ENCODE assay signal across 24 cellular contexts in the genomic region with DNA sequence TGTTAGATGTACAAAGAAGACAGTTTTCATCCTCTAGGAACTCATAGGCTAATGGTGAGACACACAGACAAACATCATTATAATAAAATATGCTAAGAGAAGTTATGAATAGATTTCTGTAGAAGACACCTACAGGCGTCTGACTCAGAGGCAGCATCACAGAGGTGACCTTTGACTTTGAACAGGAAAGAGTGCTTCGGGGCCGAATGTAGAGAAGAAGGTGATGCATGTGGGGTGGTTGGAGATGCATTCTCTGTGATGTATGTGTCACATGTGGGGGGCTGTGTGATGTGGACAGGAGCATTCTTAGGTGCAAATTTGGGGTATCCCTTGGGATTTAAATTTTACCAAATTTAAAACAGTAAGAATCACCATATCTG. TPM values are rescaled to one million over a fixed set of nuclear protein-coding genes. Genes with fewer than 3 reads are reported as not detected.
DNase-seq lines count a peak whose midpoint lies in the region; ATAC-seq, FAIRE-seq and TF ChIP-seq lines count a peak whose summit lies in the region.
"Had no signal": no experiment of that assay in that cellular context is flagged by ENCODE, and none has a peak within 500 bp of the region (broad histone marks: within the 10 kb centered on the region; RNA-seq: fewer than 3 reads in every experiment).

No MANE protein-coding gene starts in this region.

- in situ Hi-C loops in gastrocnemius medialis (cut with MboI; ENCODE audit: low sequenced_read_pairs in 4 of 4) = no loop called here

- H3K27me3 ChIP-seq in H9 (ENCODE audit: insufficient read depth, low read length) (no peaks in the 10 kb centered on the region; the same call in 1 of the 2 replicates), bronchial epithelial cell (ENCODE audit: control insufficient read depth, insufficient read depth, low read length) (no peaks in the 10 kb centered on the region), gastrocnemius medialis (peaks cover 0 to 9% (median 6%) of the 10 kb centered on the region in 3 donors)
- H3K27me3 ChIP-seq: uterus had no signal

- no peak overlapping the region for H2BK20ac ChIP-seq in H9 (ENCODE audit: low read depth, low read length, poor library complexity, severe bottlenecking)

- TF ChIP-seq POLR2A in gastrocnemius medialis (IDR thresholded peaks at IDR 0.05) = no peak

- no peak overlapping the region for H4K91ac ChIP-seq in H9 (ENCODE audit: insufficient read length, low read depth, low read length)

- H2AK5ac ChIP-seq in H9 (ENCODE audit: insufficient read length, low read length) = no peak overlapping the region

- FAIRE-seq in bronchial epithelial cell (lab: Jason Lieb, UNC) = no peak
- FAIRE-seq: keratinocyte had no signal

- no peak for ATAC-seq in gastrocnemius medialis
- ATAC-seq: natural killer cell had no signal

- no peak overlapping the region for H3K23ac ChIP-seq in H9 (ENCODE audit: insufficient read length, low read depth, low read length)

- peaks cover 13% of the 10 kb centered on the region for H3K23me2 ChIP-seq in H9 (ENCODE audit: insufficient read length, low read depth, low read length, poor library complexity, severe bottlenecking)

- peak; percentile 27 to 43 for DNase-seq in activated T-cell treated with anti-CD3 and anti-CD28 coated beads, Interleukin-2, amount 50 U/mL, for 48 hours
- DNase-seq in activated T-cell treated with anti-CD3 and anti-CD28 coated beads for 4 hours (no peak), H9 (no peak), bronchial epithelial cell (ENCODE audit: low read depth) (peak; percentile 33), gastrocnemius medialis (no peak), NCI-H510A treated with DMSO at 0.1 percent for 48 hours (lab: John Stamatoyannopoulos, UW) (no peak)
- peak; percentile 2 for DNase-seq in stimulated activated CD8-positive, alpha-beta memory T cell treated with anti-CD3 and anti-CD28 coated beads, Interleukin-4, amount 100 ng/mL, for 24 hours (ENCODE audit: low read depth)
- DNase-seq: C1 segment of cervical spinal cord, Calu3, midbrain, natural killer cell, NCI-H1092, NCI-H187 treated with DMSO at 0.1 percent for 48 hours, NCI-H526 treated with DMSO at 0.1 percent for 48 hours, retina, uterus had no signal

- no peak overlapping the region for H3K18ac ChIP-seq in H9 (ENCODE audit: insufficient read length, low read depth, low read length)

- WGBS in H9 (ENCODE audit: extremely low coverage, insufficient read length, low lambda C conversion rate) = no CpG with 5 or more reads among the region's 3 CpGs

- H3K9ac ChIP-seq in H9 (ENCODE audit: extremely low read depth, insufficient read length, low read length) = no peak overlapping the region

- H3K27ac ChIP-seq in H9 (ENCODE audit: insufficient read length, low read depth, low read length) = no peak overlapping the region
- no peak overlapping the region for H3K27ac ChIP-seq in gastrocnemius medialis
- H3K27ac ChIP-seq: uterus had no signal

- no peak overlapping the region for H2BK15ac ChIP-seq in H9 (ENCODE audit: low read depth, low read length)

- peak overlapping the region in 1 of 2 experiments; percentile 85; a peak in 2 of 5 replicates for H3K4me3 Mint-ChIP-seq in H9
- H3K4me3 Mint-ChIP-seq: natural killer cell had no signal

- peaks cover 56 to 76% of the 10 kb centered on the region in 2 experiments for H3K4me1 Mint-ChIP-seq in H9

- H3K36me3 Mint-ChIP-seq in H9 (ENCODE audit: insufficient read depth in 1 of 3, low read depth in 3 of 3) = peaks cover 6 to 15% (median 7%) of the 10 kb centered on the region in 3 experiments; a peak in 6 of 7 replicates
- H3K36me3 Mint-ChIP-seq: activated naive CD4-positive, alpha-beta T cell treated with anti-CD3 and anti-CD28 coated beads, Interleukin-2, amount 50 U/mL, for 72 hours; natural killer cell had no signal

- H3K4me2 ChIP-seq in H9 (ENCODE audit: insufficient read depth, insufficient read length, low read length) = no peak overlapping the region

- H4K20me1 ChIP-seq in H9 (ENCODE audit: control insufficient read depth, insufficient read depth, insufficient read length) = no peaks in the 10 kb centered on the region

- no peak overlapping the region for H2BK12ac ChIP-seq in H9 (ENCODE audit: insufficient read length, low read depth, low read length)

- no peaks in the 10 kb centered on the region for H3K79me1 ChIP-seq in H9 (ENCODE audit: insufficient read depth, low read depth, low read length, poor library complexity, severe bottlenecking)

- no peak overlapping the region for H2AFZ ChIP-seq in H9 (ENCODE audit: low read length)

- no peak overlapping the region for H4K5ac ChIP-seq in H9 (ENCODE audit: insufficient read length, low read depth, low read length)

- TF ChIP-seq CTCF in H9 (conservative IDR thresholded peaks at IDR 0.05) (no peak), bronchial epithelial cell (IDR thresholded peaks at IDR 0.05; ENCODE audit: insufficient read depth, low read length, severe bottlenecking) (no peak), gastrocnemius medialis (IDR thresholded peaks at IDR 0.05 in 4 of 5, conservative IDR thresholded peaks at IDR 0.05 in 1 of 5) (no peak)

- H3K9me3 ChIP-seq in H9 (ENCODE audit: control insufficient read depth, low read depth, low read length) = no peaks in the 10 kb centered on the region
- no peaks in the 10 kb centered on the region for H3K9me3 ChIP-seq in gastrocnemius medialis
- H3K9me3 ChIP-seq: HAP-1, uterus had no signal

- H3K14ac ChIP-seq in H9 (ENCODE audit: insufficient read depth, low read length) = no peak overlapping the region

- H3K4me1 ChIP-seq in H9 (ENCODE audit: insufficient read depth, low read length) (no peaks in the 10 kb centered on the region; the same call in none of the 2 replicates), gastrocnemius medialis (no peaks in the 10 kb centered on the region)
- H3K4me1 ChIP-seq: uterus had no signal

- no peaks in the 10 kb centered on the region for H3K79me2 ChIP-seq in H9 (ENCODE audit: insufficient read depth, low read length)

- H3K36me3 ChIP-seq in bronchial epithelial cell (ENCODE audit: control insufficient read depth, insufficient read depth, low read length) (no peaks in the 10 kb centered on the region), gastrocnemius medialis (no peaks in the 10 kb centered on the region)
- H3K36me3 ChIP-seq: HAP-1, uterus had no signal

- no peaks in the 10 kb centered on the region; a peak in 1 of 5 replicates for H3K9me3 Mint-ChIP-seq in H9
- H3K9me3 Mint-ChIP-seq: activated naive CD4-positive, alpha-beta T cell treated with anti-CD3 and anti-CD28 coated beads, Interleukin-2, amount 50 U/mL, for 72 hours; natural killer cell had no signal

- H4K8ac ChIP-seq in H9 (replicated peaks; ENCODE audit: insufficient read length, low read depth, low read length) = no peak overlapping the region

- H3K56ac ChIP-seq in H9 (ENCODE audit: insufficient read length, low read depth, low read length) = no peak overlapping the region

- H2BK5ac ChIP-seq in H9 (ENCODE audit: insufficient read length, low read length) = no peak overlapping the region

- intact Hi-C loops in gastrocnemius medialis (cut with DNase I; ENCODE audit: low total_unique reads) = no loop called here

- H3K27me3 Mint-ChIP-seq in H9 (ENCODE audit: low read depth) = peaks cover 2% of the 10 kb centered on the region; the same call in 1 of the 2 replicates

- no peak overlapping the region for H3K4ac ChIP-seq in H9 (ENCODE audit: low read depth, low read length)

- no peak overlapping the region for H3T11ph ChIP-seq in H9 (ENCODE audit: low read length)

- no peak overlapping the region for H3K4me3 ChIP-seq in bronchial epithelial cell (ENCODE audit: low read depth, low read length)
- no peak overlapping the region for H3K4me3 ChIP-seq in gastrocnemius medialis
- H3K4me3 ChIP-seq: HAP-1, uterus had no signal

- H2BK120ac ChIP-seq in H9 (ENCODE audit: low read depth, low read length, poor library complexity, severe bottlenecking) = no peak overlapping the region

- H3K27ac Mint-ChIP-seq in H9 = peak overlapping the region in 2 of 3 experiments; percentile 1 to 52; a peak in 5 of 7 replicates
- H3K27ac Mint-ChIP-seq: activated naive CD4-positive, alpha-beta T cell treated with anti-CD3 and anti-CD28 coated beads, Interleukin-2, amount 50 U/mL, for 72 hours; natural killer cell had no signal

RNA-seq across cellular contexts. Expression of gene GUCA1A, which starts 6.8 kb away (rescaled TPM):
- 16.5 and 17.2 TPM in 2 replicates for total RNA-seq in H9 (2021)
- total RNA-seq in bronchial epithelial cell = not detected in 2 replicates
- not detected for total RNA-seq in gastrocnemius medialis
- total RNA-seq: Calu3; dermis microvascular lymphatic vessel endothelial cell; liver; natural killer cell; osteocyte; SK-MEL-5; T-helper 1 cell treated with Interleukin-12 subunit alpha and Interleukin-12 subunit beta and Interleukin-4 antibody, amounts not matched to agents 30 ng/mL and 1 ng/mL, for 36 hours had no signal

RNA-seq across cellular contexts. Expression of gene GUCA1B, which starts 14.8 kb away (rescaled TPM):
- 1.1 and 1.3 TPM in 2 replicates for total RNA-seq in H9 (2021)
- total RNA-seq in bronchial epithelial cell = 1.9 and 2.4 TPM in 2 replicates
- total RNA-seq in gastrocnemius medialis = under 1 TPM in 1 of 4 donors, not detected in 3; 0.31 TPM

RNA-seq across cellular contexts. Expression of gene C6orf132, which starts 37.5 kb away (rescaled TPM):
- 45.1 and 48.4 TPM in 2 replicates for total RNA-seq in H9 (2021)
- 11.3 and 46.1 TPM in 2 replicates for total RNA-seq in bronchial epithelial cell
- total RNA-seq in gastrocnemius medialis = under 1 TPM in 2 of 4 donors, not detected in 2; 0.05 to 0.16 TPM
- total RNA-seq: SK-MEL-5 had no signal

RNA-seq across cellular contexts. Expression of gene MRPS10, which starts 37.7 kb away (rescaled TPM):
- 33.9 and 36.3 TPM in 2 replicates for total RNA-seq in H9 (2021)
- total RNA-seq in bronchial epithelial cell = 71.6 and 74.5 TPM in 2 replicates
- total RNA-seq in gastrocnemius medialis = 10 to 100 TPM; 52.2 to 63.7 (median 56.0) TPM

Comparison
In these comparisons a context has a peak if more than half of its experiments do, and no peak if none do; other contexts are left out.
1. DNase-seq: peak in activated T-cell treated with anti-CD3 and anti-CD28 coated beads, Interleukin-2, amount 50 U/mL, for 48 hours (2 of 2), bronchial epithelial cell (single experiment) and stimulated activated CD8-positive, alpha-beta memory T cell treated with anti-CD3 and anti-CD28 coated beads, Interleukin-4, amount 100 ng/mL, for 24 hours (single experiment); none in activated T-cell treated with anti-CD3 and anti-CD28 coated beads for 4 hours (single experiment), H9 (single experiment), gastrocnemius medialis (0 of 2) and NCI-H510A treated with DMSO at 0.1 percent for 48 hours (single experiment).
2. RNA of gene GUCA1A, which starts 6.8 kb away (total RNA-seq): 16.5 to 17.2 TPM in H9; not detected in bronchial epithelial cell and not detected in gastrocnemius medialis; every median in the first group is over 10 times any median in the second.
3. RNA of gene C6orf132, which starts 37.5 kb away (total RNA-seq): 45.1 to 48.4 TPM in H9 and 11.3 to 46.1 TPM in bronchial epithelial cell; 0.05 to 0.16 TPM in gastrocnemius medialis; every median in the first group is over 10 times any median in the second.